In genomic region chr14:31336646-31337045, GRCh38 we compare ENCODE assay signal across 18 cellular contexts.
DNase-seq lines count a peak whose midpoint lies in the region; ATAC-seq, FAIRE-seq and TF ChIP-seq lines count a peak whose summit lies in the region.
"Had no signal": no experiment of that assay in that cellular context is flagged by ENCODE, and none has a peak within 500 bp of the region (broad histone marks: within the 10 kb centered on the region; RNA-seq: fewer than 3 reads in every experiment).

No MANE protein-coding gene starts in this region.

- no peak overlapping the region for H3K18ac ChIP-seq in trophoblast cell (ENCODE audit: low read length)

- TF ChIP-seq CTCF in mammary epithelial cell (conservative IDR thresholded peaks at IDR 0.05 in 1 of 2, IDR thresholded peaks at IDR 0.05 in 1 of 2; ENCODE audit: extremely low read depth in 1 of 2, insufficient read depth in 1 of 2, low read depth in 1 of 2, low read length in 2 of 2) = no peak
- TF ChIP-seq CTCF in left ventricle myocardium inferior (IDR thresholded peaks at IDR 0.05; ENCODE audit: borderline replicate concordance) = no peak

- H4K12ac ChIP-seq in trophoblast cell (ENCODE audit: low read depth, low read length) = no peak overlapping the region

- no peak overlapping the region for H2BK12ac ChIP-seq in trophoblast cell (ENCODE audit: low read length)

- H3K4me3 Mint-ChIP-seq in T-helper 2 cell treated with Interferon-gamma antibody and Interleukin-4, amounts not matched to agents 5 μg/mL and 100 μg/mL, for 36 hours = no peak overlapping the region
- H3K4me3 Mint-ChIP-seq: activated T-cell treated with anti-CD3 and anti-CD28 coated beads, Interleukin-2, amount 50 U/mL, for 24 hours; nephron progenitor cell had no signal

- no peak overlapping the region for H3K23ac ChIP-seq in trophoblast cell (ENCODE audit: low read length)

- H3K9ac ChIP-seq in mammary epithelial cell (ENCODE audit: insufficient read depth, low read length) (no peak overlapping the region), trophoblast cell (ENCODE audit: low read length) (no peak overlapping the region)

- BruUV-seq in mammary epithelial cell (replicated peaks; lab: Mats Ljungman, UMichigan) = no TSS peak

- H3K79me2 ChIP-seq in mammary epithelial cell (ENCODE audit: insufficient read depth, low read length) (no peaks in the 10 kb centered on the region), trophoblast cell (ENCODE audit: control insufficient read depth, insufficient read depth, low read length, poor library complexity) (no peaks in the 10 kb centered on the region)

- H2BK120ac ChIP-seq in trophoblast cell (ENCODE audit: insufficient read depth, low read length, poor library complexity) = no peak overlapping the region

- no peaks in the 10 kb centered on the region for H4K20me1 ChIP-seq in mammary epithelial cell (ENCODE audit: insufficient read depth, low read length)

- H3K27me3 ChIP-seq in mammary epithelial cell (ENCODE audit: insufficient read depth, low read length) (no peaks in the 10 kb centered on the region), trophoblast cell (ENCODE audit: insufficient read depth, low read length) (no peaks in the 10 kb centered on the region), left ventricle myocardium inferior (ENCODE audit: low read depth) (no peaks in the 10 kb centered on the region)
- H3K27me3 ChIP-seq: ascending aorta had no signal

- no peak overlapping the region for H4K8ac ChIP-seq in trophoblast cell (ENCODE audit: low read depth, low read length)

- no peak for ATAC-seq in HG03571 (IDR thresholded peaks at IDR 0.05; ENCODE audit: unreplicated experiment)

- WGBS in mammary epithelial cell (ENCODE audit: low coverage, missing lambda C conversion rate) = 76% methylated on average over 3 of the region's 4 CpGs
- no CpG with 5 or more reads among the region's 4 CpGs for WGBS in trophoblast cell (ENCODE audit: extremely low coverage, insufficient coverage, insufficient read length)

- H2BK5ac ChIP-seq in trophoblast cell (ENCODE audit: low read depth, low read length, poor library complexity) = no peak overlapping the region

- H3K4ac ChIP-seq in trophoblast cell (ENCODE audit: low read depth, low read length) = no peak overlapping the region

- no peaks in the 10 kb centered on the region for H3K4me1 ChIP-seq in mammary epithelial cell (ENCODE audit: insufficient read depth, low read length)
- no peaks in the 10 kb centered on the region for H3K4me1 ChIP-seq in trophoblast cell (ENCODE audit: control insufficient read depth in 1 of 2, insufficient read depth in 2 of 2, low read length in 2 of 2)
- no peaks in the 10 kb centered on the region for H3K4me1 ChIP-seq in left ventricle myocardium inferior
- H3K4me1 ChIP-seq: ascending aorta, Caco-2 had no signal

- no peaks in the 10 kb centered on the region for H3K79me1 ChIP-seq in trophoblast cell (ENCODE audit: low read length)

- H3K9me3 ChIP-seq in mammary epithelial cell (replicated peaks; ENCODE audit: insufficient read depth, low read length) = no peaks in the 10 kb centered on the region
- no peaks in the 10 kb centered on the region for H3K9me3 ChIP-seq in trophoblast cell (ENCODE audit: insufficient read depth, low read depth, low read length)
- H3K9me3 ChIP-seq in left ventricle myocardium inferior (replicated peaks) = no peaks in the 10 kb centered on the region
- H3K9me3 ChIP-seq: ascending aorta, thoracic aorta had no signal

- no peak for FAIRE-seq in urothelium cell line (lab: Jason Lieb, UNC)

- no peak overlapping the region for H2AK5ac ChIP-seq in trophoblast cell (ENCODE audit: low read length)

- no peak overlapping the region for H3K27ac Mint-ChIP-seq in T-helper 2 cell treated with Interferon-gamma antibody and Interleukin-4, amounts not matched to agents 5 μg/mL and 100 μg/mL, for 36 hours
- H3K27ac Mint-ChIP-seq: activated T-cell treated with anti-CD3 and anti-CD28 coated beads, Interleukin-2, amount 50 U/mL, for 24 hours; nephron progenitor cell had no signal

- H3K4me3 ChIP-seq in mammary epithelial cell (replicated peaks in 1 of 3; ENCODE audit: insufficient read depth in 1 of 3, low read depth in 2 of 3, low read length in 3 of 3) = no peak overlapping the region
- H3K4me3 ChIP-seq in trophoblast cell (ENCODE audit: low read depth, low read length) = no peak overlapping the region
- no peak overlapping the region for H3K4me3 ChIP-seq in left ventricle myocardium inferior
- H3K4me3 ChIP-seq: ascending aorta, skin epidermis, thoracic aorta had no signal

- peaks cover 7% of the 10 kb centered on the region for H3K9me3 Mint-ChIP-seq in T-helper 2 cell treated with Interferon-gamma antibody and Interleukin-4, amounts not matched to agents 5 μg/mL and 100 μg/mL, for 36 hours
- H3K9me3 Mint-ChIP-seq: activated T-cell treated with anti-CD3 and anti-CD28 coated beads, Interleukin-2, amount 50 U/mL, for 24 hours had no signal

- no peak overlapping the region for H3K27ac ChIP-seq in mammary epithelial cell (ENCODE audit: insufficient read depth, low read depth, low read length)
- H3K27ac ChIP-seq in trophoblast cell (ENCODE audit: low read depth, low read length) = no peak overlapping the region
- no peak overlapping the region for H3K27ac ChIP-seq in left ventricle myocardium inferior (replicated peaks)
- H3K27ac ChIP-seq: ascending aorta, thoracic aorta had no signal

- H3K14ac ChIP-seq in trophoblast cell (ENCODE audit: low read length) = no peak overlapping the region

- in situ Hi-C loops in mammary epithelial cell (cut with MboI; ENCODE audit: low sequenced_read_pairs in 2 of 2) = no loop called here

- H3K36me3 ChIP-seq in mammary epithelial cell (ENCODE audit: insufficient read depth, low read length) (peaks cover 4% of the 10 kb centered on the region), trophoblast cell (ENCODE audit: control insufficient read depth in 1 of 2, insufficient read depth in 2 of 2, low read length in 2 of 2) (peaks cover 0 to 3% of the 10 kb centered on the region in 2 experiments), left ventricle myocardium inferior (peaks cover 75% of the 10 kb centered on the region)

- H3K4me2 ChIP-seq in mammary epithelial cell (ENCODE audit: insufficient read depth, low read depth, low read length) = no peak overlapping the region
- no peak overlapping the region for H3K4me2 ChIP-seq in trophoblast cell (ENCODE audit: low read length)

- no peaks in the 10 kb centered on the region for H3K27me3 Mint-ChIP-seq in T-helper 2 cell treated with Interferon-gamma antibody and Interleukin-4, amounts not matched to agents 5 μg/mL and 100 μg/mL, for 36 hours (ENCODE audit: low read depth)
- H3K27me3 Mint-ChIP-seq: activated T-cell treated with anti-CD3 and anti-CD28 coated beads, Interleukin-2, amount 50 U/mL, for 24 hours had no signal

- CTCF ChIA-PET in mammary epithelial cell (lab: Charles Lee; ENCODE audit: low non-redundant PET) = no interaction called here

- dilution Hi-C loops in mammary epithelial cell (cut with HindIII; ENCODE audit: low sequenced_read_pairs) = loop anchor here (25.0 kb wide), 1 partner anchor 399 kb away; no protein-coding TSS in a partner anchor

- H4K91ac ChIP-seq in trophoblast cell (ENCODE audit: low read depth, low read length) = no peak overlapping the region

- peak; percentile 87 for DNase-seq in HCEC 1CT
- DNase-seq in NCI-H524 treated with DMSO at 0.1 percent for 48 hours (lab: John Stamatoyannopoulos, UW) = peak; percentile 95
- peak; percentile 72 for DNase-seq in mammary epithelial cell
- peak; percentile 34 to 97 for DNase-seq in trophoblast cell
- no peak for DNase-seq in left ventricle myocardium inferior
- DNase-seq in T-helper 2 cell treated with Interferon-gamma antibody and Interleukin-4, amounts not matched to agents 5 μg/mL and 100 μg/mL, for 36 hours (ENCODE audit: low spot score) = no peak
- DNase-seq in urothelium cell line (ENCODE audit: low spot score) = no peak
- DNase-seq: activated CD4-positive, alpha-beta T cell treated with anti-CD3 and anti-CD28 coated beads for 1 hour; activated T-cell treated with anti-CD3 and anti-CD28 coated beads, Interleukin-2, amount 50 U/mL, for 24 hours; effector CD8-positive, alpha-beta T cell; NCI-H1092 treated with DMSO at 0.1 percent for 48 hours; NCI-H69; nephron progenitor cell had no signal

- intact Hi-C loops in mammary epithelial cell (cut with micrococcal nuclease) (no loop called here), left ventricle myocardium inferior (cut with micrococcal nuclease) (no loop called here)

- H3K36me3 Mint-ChIP-seq in T-helper 2 cell treated with Interferon-gamma antibody and Interleukin-4, amounts not matched to agents 5 μg/mL and 100 μg/mL, for 36 hours (ENCODE audit: low read depth) = peaks cover 9% of the 10 kb centered on the region

- no peaks in the 10 kb centered on the region for H3K4me1 Mint-ChIP-seq in T-helper 2 cell treated with Interferon-gamma antibody and Interleukin-4, amounts not matched to agents 5 μg/mL and 100 μg/mL, for 36 hours (ENCODE audit: low read depth)
- H3K4me1 Mint-ChIP-seq: nephron progenitor cell had no signal

- H2AFZ ChIP-seq in mammary epithelial cell (ENCODE audit: low read depth, low read length) = no peak overlapping the region
- no peak overlapping the region for H2AFZ ChIP-seq in trophoblast cell (ENCODE audit: insufficient read depth, low read length, poor library complexity)

Comparison
In these comparisons a context has a peak if more than half of its experiments do, and no peak if none do; other contexts are left out.
1. DNase-seq: peak in HCEC 1CT (single experiment), NCI-H524 treated with DMSO at 0.1 percent for 48 hours (single experiment), mammary epithelial cell (single experiment) and trophoblast cell (2 of 2); none in left ventricle myocardium inferior (single experiment), T-helper 2 cell treated with Interferon-gamma antibody and Interleukin-4, amounts not matched to agents 5 μg/mL and 100 μg/mL, for 36 hours (single experiment) and urothelium cell line (single experiment).